In genomic region chr11:124875943-124876817, GRCh38 we compare ENCODE assay signal across 1 cellular context.
A peak's percentile ranks its signal among the peaks of the same experiment; 100 is the strongest.
TF ChIP-seq lines count a peak whose summit lies in the region.

No MANE protein-coding gene starts in this region.

TF ChIP-seq in GM12878, 131 proteins besides CTCF, POLR2A, EP300 and RAD21:
- TF ChIP-seq GATAD2B (conservative IDR thresholded peaks at IDR 0.05; ENCODE audit: low read depth) (peak; percentile 72; the same call in 1 of the 2 replicates), TBL1XR1 (IDR thresholded peaks at IDR 0.05; ENCODE audit: low read depth, low read length) (no peak), TCF3 (IDR thresholded peaks at IDR 0.05; ENCODE audit: borderline replicate concordance, insufficient read depth, low read depth, low read length) (0 out of 2 replicates have a peak, but pooled peaks have one; percentile 23), NR2F1 (conservative IDR thresholded peaks at IDR 0.05) (0 out of 2 replicates have a peak, but pooled peaks have one; percentile 10), CHD2 (IDR thresholded peaks at IDR 0.05; ENCODE audit: borderline replicate concordance, low read depth, low read length) (0 out of 2 replicates have a peak, but pooled peaks have one; percentile 20), ZNF592 (IDR thresholded peaks at IDR 0.05) (no peak), IKZF1 (conservative IDR thresholded peaks at IDR 0.05) (peak; percentile 67), ELK1 (IDR thresholded peaks at IDR 0.05; ENCODE audit: low read depth, low read length) (peak; percentile 51; the same call in 1 of the 2 replicates), CREB1 (IDR thresholded peaks at IDR 0.05; ENCODE audit: low read depth) (0 out of 2 replicates have a peak, but pooled peaks have one; percentile 8), LARP7 (IDR thresholded peaks at IDR 0.05) (peak; percentile 53; the same call in 1 of the 2 replicates), BHLHE40 (IDR thresholded peaks at IDR 0.05; ENCODE audit: borderline replicate concordance in 1 of 2, low read depth in 2 of 2, low read length in 1 of 2) (0 out of 4 replicates have a peak, but pooled peaks have one; percentile 28 to 41), EED (IDR thresholded peaks at IDR 0.05; ENCODE audit: low read depth) (0 out of 2 replicates have a peak, but pooled peaks have one; percentile 22), SMC3 (IDR thresholded peaks at IDR 0.05; ENCODE audit: borderline replicate concordance, low read length) (peak; percentile 33; the same call in 1 of the 2 replicates), ZZZ3 (IDR thresholded peaks at IDR 0.05; ENCODE audit: control insufficient read depth, insufficient read length, low read depth) (no peak), KLF5 (IDR thresholded peaks at IDR 0.05; ENCODE audit: partially characterized antibody) (peak; percentile 44), SMARCA5 (IDR thresholded peaks at IDR 0.05) (peak; percentile 74; the same call in 1 of the 2 replicates), JUNB (IDR thresholded peaks at IDR 0.05) (no peak)
